Comparison of ENCODE assay signal across 8 cellular contexts in the genomic region with DNA sequence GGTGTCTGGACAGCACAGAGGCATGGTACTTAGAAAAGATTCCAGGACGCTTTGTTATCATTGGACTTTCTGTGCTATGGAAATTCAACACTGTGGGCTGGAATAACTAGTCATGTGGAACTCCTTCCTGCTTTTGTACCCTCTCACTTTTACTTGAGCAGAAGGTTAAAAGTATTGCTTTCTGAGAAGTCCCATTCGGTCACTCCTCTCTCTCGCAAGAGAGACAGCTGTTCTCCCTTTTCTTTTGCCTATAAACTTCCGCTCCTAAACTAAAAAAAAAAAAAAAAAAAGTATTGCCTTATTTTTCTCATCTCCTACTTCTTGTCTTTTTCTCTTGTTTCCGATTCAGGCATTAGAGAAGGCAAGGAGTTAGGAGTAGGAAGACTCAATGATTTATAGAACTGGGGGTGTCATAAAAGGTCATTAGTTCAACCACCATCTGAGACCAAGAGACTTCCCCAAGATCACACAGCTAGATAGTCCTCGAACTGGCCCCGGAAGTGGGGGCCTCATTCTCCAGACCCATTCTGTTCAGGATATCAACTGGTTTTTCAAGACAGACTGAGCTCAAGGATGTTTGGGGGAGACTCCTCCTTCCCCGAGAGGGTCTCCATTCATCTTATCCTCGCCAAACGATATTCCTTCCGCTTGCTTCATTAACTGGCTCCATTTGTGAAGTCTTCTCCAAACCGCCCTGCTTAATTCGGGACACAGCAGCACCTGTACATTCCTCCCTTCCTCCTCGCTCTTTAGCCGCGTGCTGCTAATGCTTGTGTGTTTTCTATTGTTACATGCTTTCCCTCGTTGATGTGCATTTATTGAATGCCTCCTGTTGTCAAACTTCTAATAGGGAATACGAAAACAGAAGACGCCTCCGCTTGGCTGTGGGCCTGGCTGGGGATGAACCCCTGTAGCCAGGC. TPM values are rescaled to one million over a fixed set of nuclear protein-coding genes. Genes with fewer than 3 reads are reported as not detected.
DNase-seq lines count a peak whose midpoint lies in the region; ATAC-seq lines count a peak whose summit lies in the region.

No MANE protein-coding gene starts in this region.

- ATAC-seq in GM19395 (IDR thresholded peaks at IDR 0.05; ENCODE audit: unreplicated experiment) (peak; percentile 29), left ventricle myocardium superior (peak; percentile 3), GM21619 (IDR thresholded peaks at IDR 0.05; ENCODE audit: unreplicated experiment) (no peak)
- ATAC-seq in activated CD8-positive, alpha-beta T cell treated with anti-CD3 and anti-CD28 coated beads, Interleukin-2, amount 10 ng/mL, durations not matched to agents 7 days and 5 days, result no peak

- H3K36me3 Mint-ChIP-seq in activated CD8-positive, alpha-beta T cell treated with anti-CD3 and anti-CD28 coated beads, Interleukin-2, amount 10 ng/mL, durations not matched to agents 7 days and 5 days (ENCODE audit: low read depth), result no peaks in the 10 kb centered on the region

- intact Hi-C loops in left ventricle myocardium superior (cut with micrococcal nuclease), result no loop called here

- H3K9me3 Mint-ChIP-seq in activated CD8-positive, alpha-beta T cell treated with anti-CD3 and anti-CD28 coated beads, Interleukin-2, amount 10 ng/mL, durations not matched to agents 7 days and 5 days (ENCODE audit: insufficient read depth), result no peaks in the 10 kb centered on the region

- H3K4me3 Mint-ChIP-seq in activated CD8-positive, alpha-beta T cell treated with anti-CD3 and anti-CD28 coated beads, Interleukin-2, amount 10 ng/mL, durations not matched to agents 7 days and 5 days, result peak overlapping the region; percentile 74

- DNase-seq in DMS79 (lab: John Stamatoyannopoulos, UW), result peak; percentile 20
- no peak for DNase-seq in activated CD8-positive, alpha-beta T cell treated with anti-CD3 and anti-CD28 coated beads, Interleukin-2, amount 10 ng/mL, durations not matched to agents 7 days and 5 days
- no peak for DNase-seq in left ventricle myocardium superior
- DNase-seq in renal cortical epithelial cell (ENCODE audit: low read depth), result peak; percentile 80
- no peak for DNase-seq in NCI-H1694 (lab: John Stamatoyannopoulos, UW)

- POLR2A ChIA-PET in activated CD8-positive, alpha-beta T cell treated with anti-CD3 and anti-CD28 coated beads, Interleukin-2, amount 10 ng/mL, durations not matched to agents 7 days and 5 days (lab: Charles Lee), result interaction anchor here (0.6 to 2.2 kb wide), 10 partner anchors 9 to 148 kb away, joined by 3 to 20 read pairs (median 4); a partner anchor contains a TSS

- peak overlapping the region; percentile 64 for H3K27ac ChIP-seq in KOPT-K1 (ENCODE audit: low read depth, low read length, poor library complexity, severe bottlenecking)

- H3K27me3 Mint-ChIP-seq in activated CD8-positive, alpha-beta T cell treated with anti-CD3 and anti-CD28 coated beads, Interleukin-2, amount 10 ng/mL, durations not matched to agents 7 days and 5 days (ENCODE audit: low read depth), result no peaks in the 10 kb centered on the region

- peak overlapping the region; percentile 65 for H3K27ac Mint-ChIP-seq in activated CD8-positive, alpha-beta T cell treated with anti-CD3 and anti-CD28 coated beads, Interleukin-2, amount 10 ng/mL, durations not matched to agents 7 days and 5 days

- CTCF ChIA-PET in activated CD8-positive, alpha-beta T cell treated with anti-CD3 and anti-CD28 coated beads, Interleukin-2, amount 10 ng/mL, durations not matched to agents 7 days and 5 days (lab: Charles Lee), result interaction anchor here (0.7 to 5.7 kb wide), 14 partner anchors 9 to 182 kb away, joined by 3 to 57 read pairs (median 6); a partner anchor contains a TSS

- H3K4me1 Mint-ChIP-seq in activated CD8-positive, alpha-beta T cell treated with anti-CD3 and anti-CD28 coated beads, Interleukin-2, amount 10 ng/mL, durations not matched to agents 7 days and 5 days (ENCODE audit: low read depth), result peaks cover 46% of the 10 kb centered on the region

- H3K9me3 ChIP-seq in KOPT-K1 (ENCODE audit: insufficient read depth, low read length, poor library complexity, severe bottlenecking), result no peaks in the 10 kb centered on the region

- H3K36me3 ChIP-seq in KOPT-K1 (ENCODE audit: insufficient read depth, low read length), result no peaks in the 10 kb centered on the region

RNA-seq across cellular contexts. Expression of a gene that starts 1.0 kb away (rescaled TPM):
- 10 to 100 TPM; 15.9 to 17.6 TPM for total RNA-seq in activated CD8-positive, alpha-beta T cell treated with anti-CD3 and anti-CD28 coated beads, Interleukin-2, amount 10 ng/mL, durations not matched to agents 7 days and 5 days
- total RNA-seq in left ventricle myocardium superior, result 4.0 TPM
- 19.3 and 24.4 TPM in 2 replicates for total RNA-seq in renal cortical epithelial cell

Comparison
In these comparisons a context has a peak if more than half of its experiments do, and no peak if none do; other contexts are left out.
1. DNase-seq: peak in DMS79 (single experiment) and renal cortical epithelial cell (single experiment); none in activated CD8-positive, alpha-beta T cell treated with anti-CD3 and anti-CD28 coated beads, Interleukin-2, amount 10 ng/mL, durations not matched to agents 7 days and 5 days (single experiment), left ventricle myocardium superior (single experiment) and NCI-H1694 (single experiment).
2. ATAC-seq: peak in GM19395 (single experiment) and left ventricle myocardium superior (single experiment); none in activated CD8-positive, alpha-beta T cell treated with anti-CD3 and anti-CD28 coated beads, Interleukin-2, amount 10 ng/mL, durations not matched to agents 7 days and 5 days (single experiment) and GM21619 (single experiment).